13 cellular contexts compared by ENCODE assay signal in the genomic region with DNA sequence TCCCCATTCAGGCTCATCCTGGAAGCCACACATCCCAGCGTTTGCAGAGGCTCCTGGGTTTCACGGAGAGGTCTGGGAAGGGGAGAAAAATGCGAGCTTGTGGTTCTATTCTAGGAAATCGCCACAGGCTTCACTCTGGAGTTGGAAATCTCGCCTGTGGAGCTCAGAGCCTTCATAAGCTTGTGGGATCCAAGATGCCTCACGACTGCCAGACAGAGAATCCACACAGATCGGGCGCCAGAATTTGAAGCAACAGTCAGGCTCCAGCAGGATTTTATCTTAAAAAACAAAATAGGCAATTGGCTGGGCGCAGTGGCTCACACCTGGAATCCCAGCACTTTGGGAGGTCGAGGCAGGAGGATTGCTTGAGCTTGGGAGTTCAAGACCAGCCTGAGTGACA.
DNase-seq lines count a peak whose midpoint lies in the region; ATAC-seq and TF ChIP-seq lines count a peak whose summit lies in the region.
"Had no signal": no experiment of that assay in that cellular context is flagged by ENCODE, and none has a peak within 500 bp of the region (broad histone marks: within the 10 kb centered on the region; RNA-seq: fewer than 3 reads in every experiment).

No MANE protein-coding gene starts in this region.

- no peaks in the 10 kb centered on the region for H3K36me3 ChIP-seq in heart right ventricle
- H3K36me3 ChIP-seq in body of pancreas (replicated peaks in 1 of 2; ENCODE audit: insufficient read depth in 1 of 2, low read depth in 2 of 2): no peaks in the 10 kb centered on the region

- 68% methylated on average over 10 of the region's 10 CpGs for WGBS in heart right ventricle, 2 donors
- 74 to 76% methylated on average over 9 to 10 of the region's 10 CpGs for WGBS in body of pancreas, 2 donors

- no peak for TF ChIP-seq POLR2A in body of pancreas (IDR thresholded peaks at IDR 0.05)

- H3K4me1 ChIP-seq in heart right ventricle (no peaks in the 10 kb centered on the region), body of pancreas (no peaks in the 10 kb centered on the region)

- H3K27me3 ChIP-seq in heart right ventricle (peaks cover 0 to 6% (median 0%) of the 10 kb centered on the region in 7 donors), body of pancreas (no peaks in the 10 kb centered on the region)

- intact Hi-C loops in heart right ventricle (cut with DNase I) (no loop called here), body of pancreas (cut with DNase I) (no loop called here)

- H3K27ac ChIP-seq in heart right ventricle: no peak overlapping the region
- H3K27ac ChIP-seq in body of pancreas: no peak overlapping the region

- TF ChIP-seq CTCF in heart right ventricle (IDR thresholded peaks at IDR 0.05): no peak
- no peak for TF ChIP-seq CTCF in body of pancreas (IDR thresholded peaks at IDR 0.05)

- ATAC-seq in heart right ventricle (no peak), body of pancreas (no peak)
- ATAC-seq: CD8-positive, alpha-beta T cell; HCT116 had no signal

- H3K9me3 ChIP-seq in heart right ventricle (no peaks in the 10 kb centered on the region), body of pancreas (no peaks in the 10 kb centered on the region)

- peak; percentile 4 for DNase-seq in G401 (ENCODE audit: low spot score)
- DNase-seq in RPMI7951 (ENCODE audit: low read depth): peak; percentile 63
- DNase-seq in inferior parietal cortex (ENCODE audit: extremely low spot score): peak; percentile 6
- DNase-seq in heart right ventricle: no peak
- DNase-seq in DMS153 (lab: John Stamatoyannopoulos, UW): no peak
- DNase-seq in body of pancreas: no peak
- no peak for DNase-seq in NCI-H2196 treated with DMSO at 0.1 percent for 48 hours (lab: John Stamatoyannopoulos, UW; ENCODE audit: unreplicated experiment)
- DNase-seq: CD8-positive, alpha-beta T cell; COR-L47; DND-41; GF-D8; IMR-90 had no signal

- in situ Hi-C loops in G401 (cut with HindIII; ENCODE audit: low sequenced_read_pairs): no loop called here

- H3K4me3 ChIP-seq in heart right ventricle (no peak overlapping the region), body of pancreas (no peak overlapping the region)

Comparison
In these comparisons a context has a peak if more than half of its experiments do, and no peak if none do; other contexts are left out.
1. DNase-seq: peak in G401 (single experiment), RPMI7951 (single experiment) and inferior parietal cortex (single experiment); none in heart right ventricle (0 of 2), DMS153 (single experiment), body of pancreas (0 of 4) and NCI-H2196 treated with DMSO at 0.1 percent for 48 hours (single experiment).